In the genomic region with DNA sequence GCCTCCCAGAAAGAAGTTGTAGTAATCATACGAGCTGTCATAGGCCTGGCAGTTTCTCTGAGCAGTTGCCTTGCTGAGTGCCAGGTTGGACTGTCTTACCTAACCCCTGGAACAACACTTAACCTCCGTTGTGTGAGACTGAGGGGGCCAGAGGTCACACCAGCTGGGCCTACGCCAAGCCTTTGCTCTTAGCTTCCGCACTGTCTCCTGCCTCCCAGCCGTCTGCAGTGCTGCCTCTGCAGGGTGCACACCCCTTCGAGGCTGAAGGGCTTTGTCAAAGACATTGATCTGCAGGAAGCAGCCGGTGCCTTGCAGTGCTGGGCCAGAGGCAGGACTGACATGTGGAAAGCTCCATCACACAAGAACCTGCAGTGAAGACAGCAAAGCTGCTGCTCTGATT, we compare ENCODE assay signal across 1 cellular context.
TF ChIP-seq lines count a peak whose summit lies in the region.

No MANE protein-coding gene starts in this region.

TF ChIP-seq in endothelial cell of umbilical vein, 7 proteins besides CTCF, POLR2A, EP300 and RAD21:
- no peak for TF ChIP-seq FOS (IDR thresholded peaks at IDR 0.05; ENCODE audit: borderline replicate concordance, insufficient read depth, low read length)
- TF ChIP-seq EZH2 (IDR thresholded peaks at IDR 0.05; ENCODE audit: borderline replicate concordance, low read depth, low read length, severe bottlenecking) = no peak
- TF ChIP-seq MYC (IDR thresholded peaks at IDR 0.05; ENCODE audit: low read depth, low read length) = no peak
- TF ChIP-seq JUN (IDR thresholded peaks at IDR 0.05; ENCODE audit: borderline replicate concordance, insufficient read depth, insufficient read length, low read depth) = no peak
- TF ChIP-seq POLR2AphosphoS5 (IDR thresholded peaks at IDR 0.05; ENCODE audit: insufficient read depth, low read depth, low read length) = no peak
- no peak for TF ChIP-seq GATA2 (IDR thresholded peaks at IDR 0.05; ENCODE audit: insufficient read depth, insufficient read length, low read depth, low read length)
- TF ChIP-seq, protein P1, sequence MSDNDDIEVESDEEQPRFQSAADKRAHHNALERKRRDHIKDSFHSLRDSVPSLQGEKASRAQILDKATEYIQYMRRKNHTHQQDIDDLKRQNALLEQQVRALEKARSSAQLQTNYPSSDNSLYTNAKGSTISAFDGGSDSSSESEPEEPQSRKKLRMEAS (IDR thresholded peaks at IDR 0.05; ENCODE audit: insufficient read depth, insufficient read length) = no peak
TF ChIP-seq in endothelial cell of umbilical vein: peak in this region for 0.
